Comparison of ENCODE assay signal across 33 cellular contexts in the genomic region with DNA sequence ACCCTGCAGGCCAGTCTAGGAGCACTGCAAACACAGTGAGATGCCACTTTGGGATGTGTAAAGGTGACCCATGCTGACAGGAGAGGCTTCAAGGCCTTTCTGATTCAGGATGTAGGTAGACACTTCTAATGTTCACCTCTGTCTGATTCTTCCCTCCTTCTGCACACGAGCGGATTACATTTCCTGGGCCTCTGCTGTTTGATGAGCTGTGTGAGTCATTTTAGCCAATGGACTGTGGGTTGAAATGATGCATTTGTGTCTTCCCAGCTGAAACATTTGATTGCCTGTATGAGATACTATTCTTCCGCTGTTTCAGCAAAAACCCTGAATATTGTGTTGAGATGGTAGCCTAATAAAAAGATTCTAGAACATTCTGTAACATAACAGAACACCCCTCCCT.
DNase-seq lines count a peak whose midpoint lies in the region; ATAC-seq, FAIRE-seq and TF ChIP-seq lines count a peak whose summit lies in the region.
"Had no signal": no experiment of that assay in that cellular context is flagged by ENCODE, and none has a peak within 500 bp of the region (broad histone marks: within the 10 kb centered on the region; RNA-seq: fewer than 3 reads in every experiment).

No MANE protein-coding gene starts in this region.

- DNase-seq in cardiac septum (ENCODE audit: low spot score) (peak; percentile 14), heart left ventricle (no peak), astrocyte (ENCODE audit: low read depth) (no peak), kidney glomerular epithelial cell (lab: John Stamatoyannopoulos, UW) (peak; percentile 84), type B pancreatic cell (ENCODE audit: extremely low spot score, unreplicated experiment) (no peak), AML-193 (lab: John Stamatoyannopoulos, UW) (no peak), dedifferentiated amniotic fluid mesenchymal stem cell (ENCODE audit: extremely low spot score) (no peak), GM19238 (ENCODE audit: insufficient read length, low spot score) (no peak)
- DNase-seq: activated CD4-positive, alpha-beta T cell treated with anti-CD3 and anti-CD28 coated beads for 4 hours; activated effector memory CD4-positive, alpha-beta T cell treated with Interleukin-2 at 50 U/mL for 16 hours; activated naive CD8-positive, alpha-beta T cell treated with anti-CD3 and anti-CD28 coated beads, Interleukin-2, amount 10 ng/mL, durations not matched to agents 7 days and 5 days; aorta; caudate nucleus; CD8-positive, alpha-beta memory T cell; endodermal cell; foreskin melanocyte; H9; heart right ventricle; Kasumi-1; left cardiac atrium; NCI-H1417 treated with DMSO at 0.1 percent for 48 hours; NCI-H2029 treated with DMSO at 0.1 percent for 48 hours; NCI-H524; nephron progenitor cell; OCI-M1; ovary; SK-N-SH; stimulated activated naive CD4-positive, alpha-beta T cell treated with Interleukin-2 at 50 U/mL for 16 hours had no signal

- no peaks in the 10 kb centered on the region for H3K79me2 ChIP-seq in astrocyte (ENCODE audit: insufficient read depth, low read length)

- no peak overlapping the region for H3K4me2 ChIP-seq in astrocyte (ENCODE audit: low read length)
- H3K4me2 ChIP-seq: SK-N-SH, smooth muscle cell had no signal

- H3K27me3 Mint-ChIP-seq in astrocyte (ENCODE audit: low read depth, unreplicated experiment) = peaks cover 9% of the 10 kb centered on the region
- peaks cover 15% of the 10 kb centered on the region for H3K27me3 Mint-ChIP-seq in type B pancreatic cell

- TF ChIP-seq CTCF in heart left ventricle (IDR thresholded peaks at IDR 0.05) (no peak), astrocyte (IDR thresholded peaks at IDR 0.05; ENCODE audit: insufficient read depth, low read depth, low read length) (no peak), type B pancreatic cell (conservative IDR thresholded peaks at IDR 0.05) (no peak)

- no peak overlapping the region for H3K4me3 Mint-ChIP-seq in astrocyte (ENCODE audit: unreplicated experiment)
- no peak overlapping the region for H3K4me3 Mint-ChIP-seq in type B pancreatic cell
- H3K4me3 Mint-ChIP-seq: activated naive CD8-positive, alpha-beta T cell treated with anti-CD3 and anti-CD28 coated beads, Interleukin-2, amount 10 ng/mL, durations not matched to agents 7 days and 5 days; CD8-positive, alpha-beta memory T cell; dendritic cell treated with granulocyte-macrophage colony-stimulating factor and Interleukin-4, amounts not matched to agents 40 ng/mL and 50 ng/mL, for 4 days; endodermal cell; H9; T-helper 1 cell treated with Interleukin-12 subunit alpha and Interleukin-12 subunit beta and Interleukin-4 antibody, amounts not matched to agents 30 μg/mL and 1 μg/mL, for 36 hours had no signal

- H4K20me1 ChIP-seq in astrocyte (ENCODE audit: insufficient read depth, low read length) = no peaks in the 10 kb centered on the region

- H3K27ac ChIP-seq in heart left ventricle (no peak overlapping the region), astrocyte (ENCODE audit: low read depth, low read length) (no peak overlapping the region)
- H3K27ac ChIP-seq: esophagus muscularis mucosa, heart right ventricle, ovary had no signal

- H3K9me3 Mint-ChIP-seq in astrocyte (ENCODE audit: unreplicated experiment) (no peaks in the 10 kb centered on the region), type B pancreatic cell (no peaks in the 10 kb centered on the region)
- H3K9me3 Mint-ChIP-seq: activated naive CD8-positive, alpha-beta T cell treated with anti-CD3 and anti-CD28 coated beads, Interleukin-2, amount 10 ng/mL, durations not matched to agents 7 days and 5 days; dendritic cell treated with granulocyte-macrophage colony-stimulating factor and Interleukin-4, amounts not matched to agents 40 ng/mL and 50 ng/mL, for 4 days; endodermal cell; H9; nephron progenitor cell; T-helper 1 cell treated with Interleukin-12 subunit alpha and Interleukin-12 subunit beta and Interleukin-4 antibody, amounts not matched to agents 30 μg/mL and 1 μg/mL, for 36 hours had no signal

- no peaks in the 10 kb centered on the region for H3K9me3 ChIP-seq in heart left ventricle
- no peaks in the 10 kb centered on the region for H3K9me3 ChIP-seq in astrocyte (ENCODE audit: insufficient read depth, low read depth, low read length)
- H3K9me3 ChIP-seq: heart right ventricle, ovary, SK-N-SH had no signal

- H3K36me3 Mint-ChIP-seq in astrocyte (ENCODE audit: low read depth, unreplicated experiment) (no peaks in the 10 kb centered on the region), type B pancreatic cell (no peaks in the 10 kb centered on the region)
- H3K36me3 Mint-ChIP-seq: activated naive CD8-positive, alpha-beta T cell treated with anti-CD3 and anti-CD28 coated beads, Interleukin-2, amount 10 ng/mL, durations not matched to agents 7 days and 5 days; CD8-positive, alpha-beta memory T cell had no signal

- H3K27me3 ChIP-seq in heart left ventricle = peaks cover 0 to 19% (median 2%) of the 10 kb centered on the region in 9 donors
- no peaks in the 10 kb centered on the region for H3K27me3 ChIP-seq in astrocyte (ENCODE audit: insufficient read depth, low read length)
- H3K27me3 ChIP-seq: esophagus muscularis mucosa, ovary had no signal

- intact Hi-C loops in cardiac septum (cut with DNase I) = no loop called here
- intact Hi-C loops in heart left ventricle (cut with DNase I) = no loop called here

- TF ChIP-seq POLR2A in heart left ventricle (IDR thresholded peaks at IDR 0.05) = no peak

- H3K36me3 ChIP-seq in heart left ventricle = no peaks in the 10 kb centered on the region
- no peaks in the 10 kb centered on the region for H3K36me3 ChIP-seq in astrocyte (ENCODE audit: insufficient read depth, low read length)
- H3K36me3 ChIP-seq: esophagus muscularis mucosa, heart right ventricle, ovary had no signal

- H3K27ac Mint-ChIP-seq in astrocyte (ENCODE audit: unreplicated experiment) (no peak overlapping the region), type B pancreatic cell (no peak overlapping the region)
- H3K27ac Mint-ChIP-seq: activated naive CD8-positive, alpha-beta T cell treated with anti-CD3 and anti-CD28 coated beads, Interleukin-2, amount 10 ng/mL, durations not matched to agents 7 days and 5 days; CD8-positive, alpha-beta memory T cell; dendritic cell treated with granulocyte-macrophage colony-stimulating factor and Interleukin-4, amounts not matched to agents 40 ng/mL and 50 ng/mL, for 4 days; endodermal cell; H9; T-helper 1 cell treated with Interleukin-12 subunit alpha and Interleukin-12 subunit beta and Interleukin-4 antibody, amounts not matched to agents 30 μg/mL and 1 μg/mL, for 36 hours had no signal

- no peak overlapping the region for H3K4me3 ChIP-seq in heart left ventricle
- H3K4me3 ChIP-seq in astrocyte (ENCODE audit: insufficient read depth, low read depth, low read length) = no peak overlapping the region
- H3K4me3 ChIP-seq: esophagus muscularis mucosa, heart right ventricle, ovary, smooth muscle cell had no signal

- 59 to 77% (median 74%) methylated on average over 3 of the region's 3 CpGs for WGBS in heart left ventricle, 4 donors

- no peak for ATAC-seq in heart left ventricle
- ATAC-seq: heart right ventricle, left cardiac atrium, Right ventricle myocardium inferior had no signal

- peaks cover 21% of the 10 kb centered on the region for H3K4me1 Mint-ChIP-seq in astrocyte (ENCODE audit: low read depth, unreplicated experiment)
- H3K4me1 Mint-ChIP-seq in type B pancreatic cell (ENCODE audit: unreplicated experiment) = peaks cover 31% of the 10 kb centered on the region
- H3K4me1 Mint-ChIP-seq: activated naive CD8-positive, alpha-beta T cell treated with anti-CD3 and anti-CD28 coated beads, Interleukin-2, amount 10 ng/mL, durations not matched to agents 7 days and 5 days; CD8-positive, alpha-beta memory T cell had no signal

- no peak overlapping the region for H2AFZ ChIP-seq in astrocyte (ENCODE audit: low read depth, low read length)

- no peaks in the 10 kb centered on the region for H3K4me1 ChIP-seq in heart left ventricle
- peaks cover 3% of the 10 kb centered on the region for H3K4me1 ChIP-seq in astrocyte (ENCODE audit: insufficient read depth, low read length)
- H3K4me1 ChIP-seq: esophagus muscularis mucosa, heart right ventricle had no signal

- no peak overlapping the region for H3K9ac ChIP-seq in astrocyte (ENCODE audit: low read length)
- H3K9ac ChIP-seq: SK-N-SH had no signal

- peak; percentile 54 for FAIRE-seq in astrocyte (lab: Jason Lieb, UNC)

Comparison
In these comparisons a context has a peak if more than half of its experiments do, and no peak if none do; other contexts are left out.
1. DNase-seq: peak in cardiac septum (single experiment) and kidney glomerular epithelial cell (single experiment); none in heart left ventricle (0 of 5), astrocyte (single experiment), type B pancreatic cell (single experiment), AML-193 (0 of 2), dedifferentiated amniotic fluid mesenchymal stem cell (single experiment) and GM19238 (single experiment).